Comparison of ENCODE assay signal across 7 cellular contexts in the genomic region with DNA sequence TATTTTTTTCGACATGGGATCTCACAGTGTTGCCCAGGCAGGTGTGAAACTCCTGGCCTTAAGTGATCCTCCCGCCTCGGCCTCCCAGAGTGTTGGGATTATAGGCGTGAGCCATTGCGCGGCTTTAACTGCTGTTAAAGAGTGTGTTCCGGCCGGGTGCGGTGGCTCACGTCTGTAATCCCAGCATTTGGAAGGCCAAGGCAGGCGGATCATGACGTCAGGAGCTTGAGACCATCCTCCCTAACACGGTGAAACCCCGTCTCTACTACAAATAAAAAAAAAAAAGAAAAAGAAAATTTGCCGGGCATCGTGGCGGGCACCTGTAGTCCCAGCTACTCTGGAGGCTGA. TPM values are rescaled to one million over a fixed set of nuclear protein-coding genes. Genes with fewer than 3 reads are reported as not detected.
DNase-seq lines count a peak whose midpoint lies in the region; ATAC-seq and TF ChIP-seq lines count a peak whose summit lies in the region.

No MANE protein-coding gene starts in this region.

- H3K4me1 ChIP-seq in HEK293 (ENCODE audit: control insufficient read depth, insufficient read depth, low read length) (no peaks in the 10 kb centered on the region), hepatocyte (ENCODE audit: insufficient read depth) (peaks cover 11% of the 10 kb centered on the region)

- ATAC-seq in T-cell (replicated peaks in 1 of 4) = no peak
- no peak for ATAC-seq in stimulated activated effector memory CD8-positive, alpha-beta T cell treated with anti-CD3 and anti-CD28 coated beads, Interleukin-12 subunit alpha, Interleukin-12 subunit beta, amount 100 ng/mL, for 72 hours
- ATAC-seq in HG03097 (IDR thresholded peaks at IDR 0.05; ENCODE audit: low FRiP score, unreplicated experiment) = no peak
- no peak for ATAC-seq in HG03159 (IDR thresholded peaks at IDR 0.05; ENCODE audit: unreplicated experiment)

- H3K9me3 Mint-ChIP-seq in T-cell = no peaks in the 10 kb centered on the region
- H3K9me3 Mint-ChIP-seq in stimulated activated effector memory CD8-positive, alpha-beta T cell treated with anti-CD3 and anti-CD28 coated beads, Interleukin-12 subunit alpha, Interleukin-12 subunit beta, amount 100 ng/mL, for 72 hours = no peaks in the 10 kb centered on the region

- no peaks in the 10 kb centered on the region for H3K9me2 ChIP-seq in hepatocyte (replicated peaks; ENCODE audit: insufficient read depth)

- peaks cover 26 to 55% (median 50%) of the 10 kb centered on the region in 3 donors for H3K4me1 Mint-ChIP-seq in T-cell
- H3K4me1 Mint-ChIP-seq in stimulated activated effector memory CD8-positive, alpha-beta T cell treated with anti-CD3 and anti-CD28 coated beads, Interleukin-12 subunit alpha, Interleukin-12 subunit beta, amount 100 ng/mL, for 72 hours = peaks cover 20% of the 10 kb centered on the region

- H3K36me3 Mint-ChIP-seq in T-cell = peaks cover 2% of the 10 kb centered on the region
- H3K36me3 Mint-ChIP-seq in stimulated activated effector memory CD8-positive, alpha-beta T cell treated with anti-CD3 and anti-CD28 coated beads, Interleukin-12 subunit alpha, Interleukin-12 subunit beta, amount 100 ng/mL, for 72 hours = peaks cover 60% of the 10 kb centered on the region

- peak overlapping the region; percentile 77 for H3K4me2 ChIP-seq in hepatocyte

- H3K9me3 ChIP-seq in HEK293 (ENCODE audit: control insufficient read depth, insufficient read depth, low read depth, low read length) (no peaks in the 10 kb centered on the region), hepatocyte (ENCODE audit: low read depth) (no peaks in the 10 kb centered on the region)

- no peak overlapping the region for H3K27ac Mint-ChIP-seq in T-cell
- peak overlapping the region; percentile 97 for H3K27ac Mint-ChIP-seq in stimulated activated effector memory CD8-positive, alpha-beta T cell treated with anti-CD3 and anti-CD28 coated beads, Interleukin-12 subunit alpha, Interleukin-12 subunit beta, amount 100 ng/mL, for 72 hours

- TF ChIP-seq CTCF in HEK293 (tag by site-specific recombination; IDR thresholded peaks at IDR 0.05) = no peak
- no peak for TF ChIP-seq CTCF in hepatocyte (IDR thresholded peaks at IDR 0.05; ENCODE audit: poor library complexity)

- H3K4me3 ChIP-seq in HEK293 (ENCODE audit: low read depth, low read length) (peak overlapping the region; percentile 97), hepatocyte (peak overlapping the region; percentile 94)

- peak overlapping the region; percentile 93 to 98 (median 95) for H3K4me3 Mint-ChIP-seq in T-cell
- peak overlapping the region; percentile 94 for H3K4me3 Mint-ChIP-seq in stimulated activated effector memory CD8-positive, alpha-beta T cell treated with anti-CD3 and anti-CD28 coated beads, Interleukin-12 subunit alpha, Interleukin-12 subunit beta, amount 100 ng/mL, for 72 hours

- DNase-seq in T-cell (no peak), hepatocyte (ENCODE audit: low spot score) (peak; percentile 22), KBM-7 (no peak)
- no peak for DNase-seq in stimulated activated effector memory CD8-positive, alpha-beta T cell treated with anti-CD3 and anti-CD28 coated beads, Interleukin-12 subunit alpha, Interleukin-12 subunit beta, amount 100 ng/mL, for 72 hours (ENCODE audit: low spot score in 2 of 2)

- H4K20me1 ChIP-seq in hepatocyte (ENCODE audit: insufficient read depth, poor library complexity, severe bottlenecking) = peaks cover 21% of the 10 kb centered on the region

- no peaks in the 10 kb centered on the region for H3K27me3 Mint-ChIP-seq in T-cell

- peaks cover 3 to 6% of the 10 kb centered on the region in 2 experiments; a peak in 2 of 3 replicates for H3K36me3 ChIP-seq in HEK293 (ENCODE audit: control insufficient read depth in 2 of 2, insufficient read depth in 1 of 2, low read length in 2 of 2)
- H3K36me3 ChIP-seq in hepatocyte (replicated peaks; ENCODE audit: insufficient read depth, low read depth) = no peaks in the 10 kb centered on the region

- POLR2A ChIA-PET in HEK293 (lab: Yijun Ruan, JAX) (interaction anchor here (0.7 to 1.5 kb wide), 2 partner anchors 59 to 170 kb away, joined by 4 read pairs; no protein-coding TSS in a partner anchor), T-cell (lab: Charles Lee) (interaction anchor here in 1 of 2 donors (0.6 kb wide), 1 partner anchor 562 kb away, joined by 3 read pairs; no protein-coding TSS in a partner anchor)

- H2AFZ ChIP-seq in hepatocyte = no peak overlapping the region

- CTCF ChIA-PET in HEK293 (lab: Yijun Ruan, JAX) (no interaction called here), T-cell (lab: Charles Lee) (no interaction called here)

- H3K27ac ChIP-seq in HEK293 (ENCODE audit: extremely low read depth, low read depth, low read length) (no peak overlapping the region; the same call in 1 of the 2 replicates), hepatocyte (peak overlapping the region; percentile 97)

- H3K79me2 ChIP-seq in hepatocyte = peaks cover 71% of the 10 kb centered on the region

- 69% methylated on average over 17 of the region's 17 CpGs for WGBS in hepatocyte (ENCODE audit: low lambda C conversion rate, missing lambda C conversion rate)

- in situ Hi-C loops in KBM-7 (cut with MboI; ENCODE audit: low pct_unique_long_range_greater_than_20kb, low sequenced_read_pairs) = no loop called here

- no peaks in the 10 kb centered on the region for H3K27me3 ChIP-seq in hepatocyte

TF ChIP-seq in HEK293, 187 proteins besides CTCF, POLR2A, EP300 and RAD21:
- TF ChIP-seq ZNF560 (tag by site-specific recombination; IDR thresholded peaks at IDR 0.05; ENCODE audit: borderline replicate concordance) (no peak), ZNF335 (tag by site-specific recombination; conservative IDR thresholded peaks at IDR 0.05) (peak; percentile 43; the same call in 1 of the 2 replicates), ZNF121 (tag by site-specific recombination; IDR thresholded peaks at IDR 0.05) (peak; percentile 92)

RNA-seq across cellular contexts. Expression of a gene that starts 1.1 kb away (rescaled TPM):
- 10 to 100 TPM; 18.2 to 22.6 (median 20.9) TPM for total RNA-seq in T-cell
- total RNA-seq in hepatocyte = 27.5 and 28.1 TPM in 2 replicates
- 16.3 and 20.6 TPM in 2 replicates for polyA plus RNA-seq in hepatocyte
